24 cellular contexts compared by ENCODE assay signal in the genomic region with DNA sequence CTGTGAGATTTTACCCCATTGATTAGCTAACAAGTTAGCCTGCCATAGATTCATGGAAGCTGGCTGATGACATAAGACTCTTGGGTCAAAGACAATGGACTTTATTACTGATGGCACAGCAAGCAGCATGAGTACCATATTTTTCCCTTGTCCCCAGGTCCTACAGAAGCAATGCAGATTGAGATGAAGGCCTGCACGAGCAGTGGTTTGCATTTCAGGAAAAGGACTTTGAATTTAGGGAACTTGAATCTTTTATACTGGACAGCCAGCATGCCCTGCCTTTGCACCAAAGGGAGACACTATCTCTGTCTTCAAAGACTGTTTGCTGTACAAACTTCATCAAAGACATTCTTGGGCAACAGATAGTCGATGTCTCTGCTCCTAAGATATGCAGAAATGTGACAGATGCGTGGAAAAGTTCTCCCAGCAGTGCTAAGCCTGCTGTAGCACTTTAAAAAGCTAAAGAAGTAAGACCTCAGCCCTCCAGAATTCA. TPM values are rescaled to one million over a fixed set of nuclear protein-coding genes. Genes with fewer than 3 reads are reported as not detected.
A peak's percentile ranks its signal among the peaks of the same experiment; 100 is the strongest.
DNase-seq lines count a peak whose midpoint lies in the region; ATAC-seq, FAIRE-seq and TF ChIP-seq lines count a peak whose summit lies in the region.
"Had no signal": no experiment of that assay in that cellular context is flagged by ENCODE, and none has a peak within 500 bp of the region (broad histone marks: within the 10 kb centered on the region; RNA-seq: fewer than 3 reads in every experiment).

No MANE protein-coding gene starts in this region.

- H3K9me3 Mint-ChIP-seq in dendritic cell treated with granulocyte-macrophage colony-stimulating factor and Interleukin-4, amounts not matched to agents 40 ng/mL and 50 ng/mL, for 4 days = no peaks in the 10 kb centered on the region
- no peaks in the 10 kb centered on the region for H3K9me3 Mint-ChIP-seq in stimulated activated memory B cell treated with anti-CD40 and anti-IgM and Interleukin-4, amounts not matched to agents 10 μg/mL and 1 μg/mL and 100 μg/mL, for 72 hours
- H3K9me3 Mint-ChIP-seq: CD8-positive, alpha-beta T cell; T-cell had no signal

- H3K27ac ChIP-seq in transverse colon (no peak overlapping the region), foreskin keratinocyte (no peak overlapping the region)
- H3K27ac ChIP-seq: RWPE1 had no signal

- peaks cover 29% of the 10 kb centered on the region for H3K4me1 Mint-ChIP-seq in dendritic cell treated with granulocyte-macrophage colony-stimulating factor and Interleukin-4, amounts not matched to agents 40 ng/mL and 50 ng/mL, for 4 days (ENCODE audit: low read depth)
- H3K4me1 Mint-ChIP-seq in stimulated activated memory B cell treated with anti-CD40 and anti-IgM and Interleukin-4, amounts not matched to agents 10 μg/mL and 1 μg/mL and 100 μg/mL, for 72 hours = peaks cover 48% of the 10 kb centered on the region
- H3K4me1 Mint-ChIP-seq: T-cell had no signal

- TF ChIP-seq CTCF in transverse colon (IDR thresholded peaks at IDR 0.05) (no peak), foreskin keratinocyte (conservative IDR thresholded peaks at IDR 0.05) (no peak)

- peak overlapping the region; percentile 51 for H3K27ac Mint-ChIP-seq in dendritic cell treated with granulocyte-macrophage colony-stimulating factor and Interleukin-4, amounts not matched to agents 40 ng/mL and 50 ng/mL, for 4 days
- peak overlapping the region; percentile 3 for H3K27ac Mint-ChIP-seq in stimulated activated memory B cell treated with anti-CD40 and anti-IgM and Interleukin-4, amounts not matched to agents 10 μg/mL and 1 μg/mL and 100 μg/mL, for 72 hours
- H3K27ac Mint-ChIP-seq: CD8-positive, alpha-beta T cell; T-cell had no signal

- peak; percentile 52 for FAIRE-seq in GM12891 (lab: Jason Lieb, UNC)
- FAIRE-seq: H1, K562 had no signal

- intact Hi-C loops in dendritic cell treated with granulocyte-macrophage colony-stimulating factor and Interleukin-4, amounts not matched to agents 40 ng/mL and 50 ng/mL, for 4 days (cut with micrococcal nuclease) = no loop called here
- intact Hi-C loops in transverse colon (cut with DNase I; ENCODE audit: low total_unique reads) = no loop called here

- H3K9me3 ChIP-seq in transverse colon = no peaks in the 10 kb centered on the region
- H3K9me3 ChIP-seq: MG63 had no signal

- no peaks in the 10 kb centered on the region for H3K36me3 Mint-ChIP-seq in dendritic cell treated with granulocyte-macrophage colony-stimulating factor and Interleukin-4, amounts not matched to agents 40 ng/mL and 50 ng/mL, for 4 days (ENCODE audit: low read depth)
- no peaks in the 10 kb centered on the region for H3K36me3 Mint-ChIP-seq in stimulated activated memory B cell treated with anti-CD40 and anti-IgM and Interleukin-4, amounts not matched to agents 10 μg/mL and 1 μg/mL and 100 μg/mL, for 72 hours
- H3K36me3 Mint-ChIP-seq: CD8-positive, alpha-beta T cell; T-cell had no signal

- ATAC-seq in stimulated activated memory B cell treated with anti-CD40 and anti-IgM and Interleukin-4, amounts not matched to agents 10 μg/mL and 1 μg/mL and 100 μg/mL, for 72 hours = no peak
- ATAC-seq in foreskin keratinocyte = no peak
- ATAC-seq: CD8-positive, alpha-beta T cell; K562; Panc1; T-cell had no signal

- DNase-seq in GM12891 (ENCODE audit: insufficient read length, low spot score) (no peak), OCI-M1 (lab: John Stamatoyannopoulos, UW) (peak; percentile 25), transverse colon (no peak), HUDEP-2 (lab: John Stamatoyannopoulos, UW; ENCODE audit: unreplicated experiment in 76 of 76) (no peak), foreskin keratinocyte (no peak)
- DNase-seq: C1 segment of cervical spinal cord; CD8-positive, alpha-beta T cell; DMS79 treated with DMSO at 0.1 percent for 48 hours; HCEC 1CT; MG63; NCI-H1105 treated with DMSO at 0.1 percent for 48 hours; NCI-H146; NCI-H1930; NCI-H2107; NCI-H524; NCI-H774; SHP77; T-cell had no signal

- in situ Hi-C loops in transverse colon (cut with MboI; ENCODE audit: low pct_ligation_motif_present in 1 of 4, low pct_unique_long_range_greater_than_20kb in 1 of 4, low sequenced_read_pairs in 3 of 4) = no loop called here

- no peaks in the 10 kb centered on the region for H3K27me3 Mint-ChIP-seq in dendritic cell treated with granulocyte-macrophage colony-stimulating factor and Interleukin-4, amounts not matched to agents 40 ng/mL and 50 ng/mL, for 4 days
- no peaks in the 10 kb centered on the region for H3K27me3 Mint-ChIP-seq in stimulated activated memory B cell treated with anti-CD40 and anti-IgM and Interleukin-4, amounts not matched to agents 10 μg/mL and 1 μg/mL and 100 μg/mL, for 72 hours

- H3K4me3 ChIP-seq in transverse colon = no peak overlapping the region
- H3K4me3 ChIP-seq: K562, MG63 had no signal

- H3K36me3 ChIP-seq in transverse colon = no peaks in the 10 kb centered on the region
- H3K36me3 ChIP-seq: MG63 had no signal

- no peak overlapping the region for H3K4me3 Mint-ChIP-seq in dendritic cell treated with granulocyte-macrophage colony-stimulating factor and Interleukin-4, amounts not matched to agents 40 ng/mL and 50 ng/mL, for 4 days
- H3K4me3 Mint-ChIP-seq in stimulated activated memory B cell treated with anti-CD40 and anti-IgM and Interleukin-4, amounts not matched to agents 10 μg/mL and 1 μg/mL and 100 μg/mL, for 72 hours = no peak overlapping the region
- H3K4me3 Mint-ChIP-seq: CD8-positive, alpha-beta T cell; T-cell had no signal

- no peaks in the 10 kb centered on the region for H3K27me3 ChIP-seq in transverse colon
- no peaks in the 10 kb centered on the region for H3K27me3 ChIP-seq in foreskin keratinocyte
- H3K27me3 ChIP-seq: MG63 had no signal

- TF ChIP-seq EP300 in transverse colon (IDR thresholded peaks at IDR 0.05; ENCODE audit: low read depth) = no peak

- no peak for TF ChIP-seq POLR2A in GM12891 (IDR thresholded peaks at IDR 0.05; ENCODE audit: low read depth, low read length)
- TF ChIP-seq POLR2A in transverse colon (IDR thresholded peaks at IDR 0.05) = no peak

- 68 to 78% methylated on average over 2 to 3 of the region's 3 CpGs for WGBS in transverse colon (ENCODE audit: low coverage in 1 of 2), 2 donors

- no peaks in the 10 kb centered on the region for H3K4me1 ChIP-seq in transverse colon
- no peaks in the 10 kb centered on the region for H3K4me1 ChIP-seq in foreskin keratinocyte

TF ChIP-seq in GM12891, 5 proteins besides CTCF, POLR2A, EP300 and RAD21:
- TF ChIP-seq PAX5 (IDR thresholded peaks at IDR 0.05; ENCODE audit: insufficient read depth, low read length, severe bottlenecking) = no peak
- TF ChIP-seq POLR2AphosphoS5 (IDR thresholded peaks at IDR 0.05; ENCODE audit: low read depth, low read length) = no peak
- no peak for TF ChIP-seq SPI1 (IDR thresholded peaks at IDR 0.05; ENCODE audit: low read depth, low read length)
- TF ChIP-seq POU2F2 (IDR thresholded peaks at IDR 0.05; ENCODE audit: low read depth, low read length) = no peak
- no peak for TF ChIP-seq TAF1 (IDR thresholded peaks at IDR 0.05; ENCODE audit: low read depth, low read length)

RNA-seq across cellular contexts. Expression of gene TANK, which starts 44.6 kb away (rescaled TPM):
- 45.7 TPM for polyA plus RNA-seq in GM12891 (2012; ENCODE audit: low read depth, missing spikeins)
- total RNA-seq in transverse colon (100 to 1,000 TPM in 1 of 4 donors, 10 to 100 TPM in 3; 35.0 to 107 (median 58.0) TPM), foreskin keratinocyte (31.9 and 36.1 TPM in 2 replicates)
- polyA plus RNA-seq in foreskin keratinocyte = 15.7 and 19.2 TPM in 2 replicates
